29 cellular contexts compared by ENCODE assay signal in genomic region chr1:2991753-2992495, GRCh38. TPM values are rescaled to one million over a fixed set of nuclear protein-coding genes. Genes with fewer than 3 reads are reported as not detected.
"Had no signal": no experiment of that assay in that cellular context is flagged by ENCODE, and none has a peak within 500 bp of the region (broad histone marks: within the 10 kb centered on the region; RNA-seq: fewer than 3 reads in every experiment).

No MANE protein-coding gene starts in this region.

- DNase-seq: activated B cell treated with CpG ODN at 0.5 μM for 24 hours; activated CD4-positive, alpha-beta T cell treated with anti-CD3 and anti-CD28 coated beads for 1 hour; activated CD4-positive, alpha-beta T cell treated with anti-CD3 and anti-CD28 coated beads, Interleukin-2, amount 10 ng/mL, durations not matched to agents 24 days and 14 days; activated CD4-positive, alpha-beta T cell treated with anti-CD3 and anti-CD28 coated beads, Interleukin-2, amount 50 U/mL, for 48 hours; activated CD8-positive, alpha-beta memory T cell treated with anti-CD3 and anti-CD28 coated beads, Interleukin-2, amount 10 ng/mL, durations not matched to agents 7 days and 5 days; activated naive CD8-positive, alpha-beta T cell treated with anti-CD3 and anti-CD28 coated beads, Interleukin-2, amount 50 U/mL, for 24 hours; activated T-cell treated with anti-CD3 and anti-CD28 coated beads, Interleukin-2, amount 50 U/mL, for 48 hours; amniotic stem cell; NCI-H1092; NCI-H1417; NCI-H2029 treated with DMSO at 0.1 percent for 48 hours; NCI-H345; NCI-H510A; NCI-H526 treated with DMSO at 0.1 percent for 48 hours; NCI-H82; OCI-M1; RPMI8226; SHP77 treated with DMSO at 0.1 percent for 48 hours; T-helper 17 cell; T-helper 9 cell had no signal

- H3K36me3 ChIP-seq: ascending aorta had no signal

- H3K27ac ChIP-seq: ascending aorta, body of pancreas, KMS-11 had no signal

- H3K4me1 ChIP-seq: ascending aorta, body of pancreas had no signal

- H3K27me3 ChIP-seq: ascending aorta, body of pancreas had no signal

- ATAC-seq: activated CD8-positive, alpha-beta memory T cell treated with anti-CD3 and anti-CD28 coated beads, Interleukin-2, amount 10 ng/mL, durations not matched to agents 7 days and 5 days; activated naive CD4-positive, alpha-beta T cell treated with anti-CD3 and anti-CD28 coated beads, Interleukin-2, amount 50 U/mL, for 72 hours; activated naive CD8-positive, alpha-beta T cell treated with anti-CD3 and anti-CD28 coated beads, Interleukin-2, amount 50 U/mL, for 24 hours; activated T-helper 17 cell treated with anti-CD3 and anti-CD28 coated beads, Interleukin-2, amount 50 U/mL, for 72 hours; body of pancreas; Panc1; T-helper 17 cell had no signal

- H3K4me3 ChIP-seq: ascending aorta, body of pancreas had no signal

RNA-seq across cellular contexts. Expression of gene ACTRT2, which starts 29.3 kb away (rescaled TPM):
- total RNA-seq: activated B cell treated with CpG ODN at 0.5 μM for 24 hours; activated CD4-positive, alpha-beta T cell treated with anti-CD3 and anti-CD28 coated beads, Interleukin-2, amount 10 ng/mL, durations not matched to agents 24 days and 14 days; activated CD8-positive, alpha-beta memory T cell treated with anti-CD3 and anti-CD28 coated beads, Interleukin-2, amount 10 ng/mL, durations not matched to agents 7 days and 5 days; activated naive CD4-positive, alpha-beta T cell treated with anti-CD3 and anti-CD28 coated beads, Interleukin-2, amount 50 U/mL, for 72 hours; activated T-helper 17 cell treated with anti-CD3 and anti-CD28 coated beads, Interleukin-2, amount 50 U/mL, for 72 hours; ascending aorta; body of pancreas; bronchial epithelial cell; MCF 10A; SK-MEL-5; T-helper 17 cell had no signal
